8 cellular contexts compared by ENCODE assay signal in genomic region chr9:96453625-96454024, GRCh38. TPM values are rescaled to one million over a fixed set of nuclear protein-coding genes. Genes with fewer than 3 reads are reported as not detected.
DNase-seq lines count a peak whose midpoint lies in the region; ATAC-seq and TF ChIP-seq lines count a peak whose summit lies in the region.

No MANE protein-coding gene starts in this region.

- TF ChIP-seq POLR2A in lower leg skin (IDR thresholded peaks at IDR 0.05) = no peak

- peak; percentile 44 for DNase-seq in D341Med (ENCODE audit: low spot score)
- DNase-seq in KBM-7 = peak; percentile 22
- peak; percentile 69 for DNase-seq in cerebellar cortex (ENCODE audit: low spot score)
- DNase-seq in lower leg skin (ENCODE audit: low spot score in 2 of 2) = no peak
- no peak for DNase-seq in MV-4-11 (lab: John Stamatoyannopoulos, UW)
- DNase-seq in Kasumi-1 (lab: John Stamatoyannopoulos, UW) = no peak

- WGBS in lower leg skin, 2 donors = 24 to 27% methylated on average over 2 of the region's 2 CpGs

- TF ChIP-seq CTCF in nephron (IDR thresholded peaks at IDR 0.05; ENCODE audit: unreplicated experiment in 3 of 3) (peak; percentile 47 to 49 (median 48)), lower leg skin (IDR thresholded peaks at IDR 0.05) (no peak)

- ATAC-seq in HG02870 (IDR thresholded peaks at IDR 0.05; ENCODE audit: unreplicated experiment) = no peak

- intact Hi-C loops in lower leg skin (cut with DNase I; ENCODE audit: low total_unique reads) = no loop called here

- peaks cover 21% of the 10 kb centered on the region for H3K4me1 Mint-ChIP-seq in nephron

- no peaks in the 10 kb centered on the region for H3K9me3 Mint-ChIP-seq in nephron

- peaks cover 8% of the 10 kb centered on the region for H3K27me3 Mint-ChIP-seq in nephron (ENCODE audit: low read depth)

- H3K4me3 Mint-ChIP-seq in nephron = peak overlapping the region in 2 of 3 experiments; percentile 3 to 4

- in situ Hi-C loops in KBM-7 (cut with MboI; ENCODE audit: low pct_unique_long_range_greater_than_20kb, low sequenced_read_pairs) = no loop called here

- no peak overlapping the region for H3K27ac Mint-ChIP-seq in nephron

- H3K4me3 ChIP-seq in lower leg skin (ENCODE audit: low read depth, poor library complexity, severe bottlenecking) = no peak overlapping the region

- peaks cover 4% of the 10 kb centered on the region for H3K36me3 Mint-ChIP-seq in nephron (ENCODE audit: low read depth)

RNA-seq across cellular contexts. Expression of gene HABP4, which starts 3.7 kb away (rescaled TPM):
- total RNA-seq in lower leg skin = 10 to 100 TPM in 2 of 4 donors, 1 to 10 TPM in 2; 6.3 to 13.4 (median 10.2) TPM

RNA-seq across cellular contexts. Expression of gene ZNF367, which starts 35.5 kb away (rescaled TPM):
- 1 to 10 TPM in 3 of 4 donors, under 1 TPM in 1; 0.93 to 3.0 (median 1.8) TPM for total RNA-seq in lower leg skin

Comparison
In these comparisons a context has a peak if more than half of its experiments do, and no peak if none do; other contexts are left out.
1. DNase-seq: peak in D341Med (single experiment), KBM-7 (single experiment) and cerebellar cortex (single experiment); none in lower leg skin (0 of 2), MV-4-11 (single experiment) and Kasumi-1 (0 of 2).
2. CTCF ChIP-seq: peak in nephron (3 of 3); none in lower leg skin (0 of 3).